Comparison of ENCODE assay signal across 16 cellular contexts in genomic region chr3:197499427-197499826, GRCh38. TPM values are rescaled to one million over a fixed set of nuclear protein-coding genes. Genes with fewer than 3 reads are reported as not detected.
DNase-seq lines count a peak whose midpoint lies in the region; ATAC-seq and TF ChIP-seq lines count a peak whose summit lies in the region.
"Had no signal": no experiment of that assay in that cellular context is flagged by ENCODE, and none has a peak within 500 bp of the region (broad histone marks: within the 10 kb centered on the region; RNA-seq: fewer than 3 reads in every experiment).

No MANE protein-coding gene starts in this region.

- H3K36me3 ChIP-seq in MG63 (no peaks in the 10 kb centered on the region), mammary epithelial cell (ENCODE audit: insufficient read depth, low read length) (no peaks in the 10 kb centered on the region), mesenchymal stem cell (ENCODE audit: control insufficient read depth in 1 of 2, insufficient read depth in 2 of 2, low read depth in 1 of 2, low read length in 2 of 2) (peaks cover 0 to 3% of the 10 kb centered on the region in 2 experiments), upper lobe of left lung (no peaks in the 10 kb centered on the region), stomach (no peaks in the 10 kb centered on the region)
- H3K36me3 ChIP-seq: HAP-1 had no signal

- H3K18ac ChIP-seq in mesenchymal stem cell (ENCODE audit: low read depth in 1 of 2, low read length in 2 of 2), result no peak overlapping the region

- H2BK12ac ChIP-seq in mesenchymal stem cell (ENCODE audit: low read length in 2 of 2), result peak overlapping the region in 1 of 2 experiments; percentile 67

- TF ChIP-seq POLR2A in upper lobe of left lung (IDR thresholded peaks at IDR 0.05), result no peak
- no peak for TF ChIP-seq POLR2A in stomach (IDR thresholded peaks at IDR 0.05)

- in situ Hi-C loops in mammary epithelial cell (cut with MboI; ENCODE audit: low sequenced_read_pairs in 2 of 2), result no loop called here

- H2BK120ac ChIP-seq in mesenchymal stem cell (ENCODE audit: low read depth, low read length), result no peak overlapping the region

- no peak overlapping the region for H2BK15ac ChIP-seq in mesenchymal stem cell (ENCODE audit: low read depth, poor library complexity, severe bottlenecking)

- peak overlapping the region; percentile 82 for H2AK5ac ChIP-seq in mesenchymal stem cell (ENCODE audit: low read length, severe bottlenecking)

- H2BK5ac ChIP-seq in mesenchymal stem cell (ENCODE audit: low read depth, low read length, poor library complexity, severe bottlenecking), result no peak overlapping the region

- H3K79me1 ChIP-seq in mesenchymal stem cell (replicated peaks; ENCODE audit: low read length, poor library complexity, severe bottlenecking), result no peaks in the 10 kb centered on the region

- H3K27ac ChIP-seq in mammary epithelial cell (ENCODE audit: insufficient read depth, low read depth, low read length) (peak overlapping the region; percentile 51), mesenchymal stem cell (ENCODE audit: low read length, poor library complexity, severe bottlenecking) (no peak overlapping the region), upper lobe of left lung (no peak overlapping the region), stomach (no peak overlapping the region)
- H3K27ac ChIP-seq: body of pancreas, parathyroid adenoma had no signal

- whole genome bisulfite sequencing in mammary epithelial cell (ENCODE audit: low coverage, missing lambda C conversion rate), result 45% methylated on average over 8 of the region's 8 CpGs
- WGBS in mesenchymal stem cell, result 42% methylated on average over 8 of the region's 8 CpGs
- WGBS in upper lobe of left lung, 2 donors, result 87 to 94% methylated on average over 7 to 8 of the region's 8 CpGs
- WGBS in stomach, 5 donors, result 68 to 80% (median 73%) methylated on average over 8 of the region's 8 CpGs

- H3K4me3 ChIP-seq in MG63 (no peak overlapping the region), mammary epithelial cell (replicated peaks in 1 of 3; ENCODE audit: insufficient read depth in 1 of 3, low read depth in 2 of 3, low read length in 3 of 3) (no peak overlapping the region), mesenchymal stem cell (ENCODE audit: insufficient read depth in 1 of 2, low read depth in 1 of 2, low read length in 2 of 2) (no peak overlapping the region), upper lobe of left lung (no peak overlapping the region), stomach (no peak overlapping the region)
- H3K4me3 ChIP-seq: body of pancreas, HAP-1 had no signal

- H3K9me3 ChIP-seq in MG63 (no peaks in the 10 kb centered on the region), mammary epithelial cell (replicated peaks; ENCODE audit: insufficient read depth, low read length) (no peaks in the 10 kb centered on the region), mesenchymal stem cell (ENCODE audit: control insufficient read depth, low read length) (no peaks in the 10 kb centered on the region), upper lobe of left lung (no peaks in the 10 kb centered on the region), stomach (no peaks in the 10 kb centered on the region)
- H3K9me3 ChIP-seq: body of pancreas, HAP-1 had no signal

- CTCF ChIA-PET in mammary epithelial cell (lab: Charles Lee; ENCODE audit: low non-redundant PET), result no interaction called here

- DNase-seq in AG08396 (ENCODE audit: low spot score) (peak; percentile 53), MG63 (peak; percentile 69), mammary epithelial cell (peak; percentile 92), mesenchymal stem cell (peak; percentile 78), upper lobe of left lung (no peak), stomach (no peak), superior temporal gyrus (ENCODE audit: extremely low spot score) (no peak)
- DNase-seq: activated CD8-positive, alpha-beta T cell treated with anti-CD3 and anti-CD28 coated beads, Interleukin-2, amount 10 ng/mL, durations not matched to agents 7 days and 5 days; body of pancreas; DND-41; mesendoderm; NCI-H1048; NCI-H510A had no signal

- BruUV-seq in mammary epithelial cell (replicated peaks; lab: Mats Ljungman, UMichigan), result no TSS peak

- H3K4me2 ChIP-seq in mammary epithelial cell (ENCODE audit: insufficient read depth, low read depth, low read length), result no peak overlapping the region
- H3K4me2 ChIP-seq in mesenchymal stem cell (ENCODE audit: low read length, poor library complexity, severe bottlenecking), result no peak overlapping the region

- TF ChIP-seq EP300 in upper lobe of left lung (IDR thresholded peaks at IDR 0.05), result no peak
- no peak for TF ChIP-seq EP300 in stomach (IDR thresholded peaks at IDR 0.05)

- H3K14ac ChIP-seq in mesenchymal stem cell (ENCODE audit: low read length in 2 of 2), result no peak overlapping the region

- ATAC-seq in GM18858 (IDR thresholded peaks at IDR 0.05; ENCODE audit: unreplicated experiment) (no peak), upper lobe of left lung (ENCODE audit: low FRiP score in 2 of 2) (no peak)
- ATAC-seq: activated CD8-positive, alpha-beta T cell treated with anti-CD3 and anti-CD28 coated beads, Interleukin-2, amount 10 ng/mL, durations not matched to agents 7 days and 5 days; body of pancreas had no signal

- peak overlapping the region; percentile 36 for H2AFZ ChIP-seq in mammary epithelial cell (ENCODE audit: low read depth, low read length)
- no peak overlapping the region for H2AFZ ChIP-seq in mesenchymal stem cell (ENCODE audit: low read depth, low read length)
- H2AFZ ChIP-seq: parathyroid adenoma had no signal

- TF ChIP-seq CTCF in mammary epithelial cell (conservative IDR thresholded peaks at IDR 0.05 in 1 of 2, IDR thresholded peaks at IDR 0.05 in 1 of 2; ENCODE audit: extremely low read depth in 1 of 2, insufficient read depth in 1 of 2, low read depth in 1 of 2, low read length in 2 of 2) (no peak), upper lobe of left lung (IDR thresholded peaks at IDR 0.05) (no peak), stomach (IDR thresholded peaks at IDR 0.05) (no peak)

- H3K4ac ChIP-seq in mesenchymal stem cell (ENCODE audit: low read depth in 1 of 2, low read length in 2 of 2), result no peak overlapping the region

- no peak overlapping the region for H3K23ac ChIP-seq in mesenchymal stem cell (ENCODE audit: low read length in 2 of 2)

- H3K79me2 ChIP-seq in mammary epithelial cell (ENCODE audit: insufficient read depth, low read length), result no peaks in the 10 kb centered on the region
- H3K79me2 ChIP-seq: parathyroid adenoma had no signal

- peak overlapping the region; percentile 13 for H4K91ac ChIP-seq in mesenchymal stem cell (ENCODE audit: low read length)

- dilution Hi-C loops in mammary epithelial cell (cut with HindIII; ENCODE audit: low sequenced_read_pairs), result no loop called here

- H3K9ac ChIP-seq in mammary epithelial cell (ENCODE audit: insufficient read depth, low read length), result no peak overlapping the region
- H3K9ac ChIP-seq in mesenchymal stem cell (ENCODE audit: low read length), result no peak overlapping the region
- H3K9ac ChIP-seq: parathyroid adenoma had no signal

- intact Hi-C loops in mammary epithelial cell (cut with micrococcal nuclease), result no loop called here
- intact Hi-C loops in stomach (cut with DNase I; ENCODE audit: low total_unique reads), result no loop called here

- H4K20me1 ChIP-seq in mammary epithelial cell (ENCODE audit: insufficient read depth, low read length), result no peaks in the 10 kb centered on the region

- H4K8ac ChIP-seq in mesenchymal stem cell (ENCODE audit: low read length), result no peak overlapping the region

- H3K4me1 ChIP-seq in mammary epithelial cell (ENCODE audit: insufficient read depth, low read length) (peaks cover 43% of the 10 kb centered on the region), mesenchymal stem cell (ENCODE audit: control insufficient read depth, insufficient read depth, low read depth, low read length) (peaks cover 17% of the 10 kb centered on the region), upper lobe of left lung (peaks cover 0 to 7% (median 0%) of the 10 kb centered on the region in 4 donors), stomach (peaks cover 4 to 20% (median 13%) of the 10 kb centered on the region in 4 donors)
- H3K4me1 ChIP-seq: HAP-1, parathyroid adenoma had no signal

- no peaks in the 10 kb centered on the region for H3K27me3 ChIP-seq in MG63
- H3K27me3 ChIP-seq in mammary epithelial cell (ENCODE audit: insufficient read depth, low read length), result no peaks in the 10 kb centered on the region
- H3K27me3 ChIP-seq in mesenchymal stem cell (ENCODE audit: control insufficient read depth in 1 of 2, insufficient read depth in 1 of 2, low read length in 2 of 2), result peaks cover 0 to 13% of the 10 kb centered on the region in 2 experiments
- no peaks in the 10 kb centered on the region for H3K27me3 ChIP-seq in upper lobe of left lung
- no peaks in the 10 kb centered on the region for H3K27me3 ChIP-seq in stomach
- H3K27me3 ChIP-seq: body of pancreas had no signal

RNA-seq across cellular contexts. Expression of gene BDH1, which starts 56.3 kb away (rescaled TPM):
- total RNA-seq in MG63 (2014; rRNA removed; shearing (Covaris generic); ENCODE audit: low replicate concordance), result 2.2 and 23.5 TPM in 2 replicates
- total RNA-seq in mammary epithelial cell (10 to 100 TPM in 1 of 2 donors, 1 to 10 TPM in 1; 2.8 to 22.5 TPM), upper lobe of left lung (10 to 100 TPM; 13.5 to 30.4 (median 23.0) TPM), stomach (100 to 1,000 TPM in 1 of 5 donors, 10 to 100 TPM in 3, 1 to 10 TPM in 1; 3.5 to 128 (median 20.5) TPM)
- polyA plus RNA-seq in mammary epithelial cell (29.2 TPM), stomach (10 to 100 TPM; 10.6 to 37.5 (median 20.6) TPM)
- 15.2 TPM for polyA minus RNA-seq in mammary epithelial cell
- polyA plus RNA-seq in mesenchymal stem cell (2013, experiment 1 of 2), result 2.1 TPM
- polyA plus RNA-seq in mesenchymal stem cell (2013, experiment 2 of 2), result 2.0 TPM

Comparison
In these comparisons a context has a peak if more than half of its experiments do, and no peak if none do; other contexts are left out.
1. DNase-seq: peak in AG08396 (single experiment), MG63 (single experiment), mammary epithelial cell (single experiment) and mesenchymal stem cell (single experiment); none in upper lobe of left lung (0 of 2), stomach (single experiment) and superior temporal gyrus (single experiment).